Comparison of ENCODE assay signal across 11 cellular contexts in the genomic region with DNA sequence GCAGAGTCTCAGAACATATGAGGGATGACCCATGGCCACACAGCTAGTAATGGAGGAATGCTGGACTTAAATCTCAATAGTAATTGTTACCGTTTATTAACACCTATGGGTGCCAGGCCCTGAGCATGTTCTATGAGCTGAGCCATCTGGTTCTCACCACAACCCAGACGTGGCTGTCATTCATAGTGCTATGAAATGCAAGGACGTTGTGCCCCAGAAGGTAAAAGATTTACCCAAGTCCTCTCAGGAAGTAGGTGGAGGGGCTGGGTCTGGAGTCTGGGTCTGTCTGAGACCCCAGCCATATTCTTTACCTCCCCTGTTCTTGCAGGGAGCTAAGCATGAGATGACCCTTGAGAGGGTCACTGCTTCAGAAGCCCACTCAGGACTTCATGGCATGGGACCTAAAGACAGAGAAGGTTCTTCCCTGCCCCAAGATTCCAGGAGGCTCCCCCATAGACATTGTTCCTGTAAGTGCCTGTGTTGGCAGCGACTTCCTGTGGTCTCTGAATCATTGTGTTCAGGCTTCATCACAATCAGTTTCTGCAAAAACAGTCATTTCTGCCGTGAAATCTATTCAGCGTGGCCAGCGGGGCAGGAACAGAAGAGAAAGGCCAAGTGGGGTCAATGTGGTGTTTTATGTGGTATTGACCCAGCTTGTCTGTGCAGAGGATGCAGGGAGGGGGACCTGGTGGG.
A peak's percentile ranks its signal among the peaks of the same experiment; 100 is the strongest.
DNase-seq lines count a peak whose midpoint lies in the region; ATAC-seq and TF ChIP-seq lines count a peak whose summit lies in the region.
"Had no signal": no experiment of that assay in that cellular context is flagged by ENCODE, and none has a peak within 500 bp of the region (broad histone marks: within the 10 kb centered on the region; RNA-seq: fewer than 3 reads in every experiment).

No MANE protein-coding gene starts in this region.

- TF ChIP-seq CTCF in omental fat pad (IDR thresholded peaks at IDR 0.05) (no peak), vagina (IDR thresholded peaks at IDR 0.05) (no peak), WERI-Rb-1 (IDR thresholded peaks at IDR 0.05; ENCODE audit: low read depth, low read length) (no peak)

- ATAC-seq in HG03108 (IDR thresholded peaks at IDR 0.05; ENCODE audit: unreplicated experiment) (peak; percentile 49), omental fat pad (ENCODE audit: low FRiP score) (peak; percentile 10)
- ATAC-seq in activated naive CD8-positive, alpha-beta T cell treated with anti-CD3 and anti-CD28 coated beads, Interleukin-2, amount 10 ng/mL, durations not matched to agents 7 days and 5 days (ENCODE audit: low read depth): peak; percentile 54
- ATAC-seq: esophagus mucosa had no signal

- peaks cover 6% of the 10 kb centered on the region for H3K27me3 Mint-ChIP-seq in activated naive CD8-positive, alpha-beta T cell treated with anti-CD3 and anti-CD28 coated beads, Interleukin-2, amount 10 ng/mL, durations not matched to agents 7 days and 5 days

- H3K4me1 Mint-ChIP-seq in activated naive CD8-positive, alpha-beta T cell treated with anti-CD3 and anti-CD28 coated beads, Interleukin-2, amount 10 ng/mL, durations not matched to agents 7 days and 5 days: peaks cover 28% of the 10 kb centered on the region

- POLR2A ChIA-PET in activated naive CD8-positive, alpha-beta T cell treated with anti-CD3 and anti-CD28 coated beads, Interleukin-2, amount 10 ng/mL, durations not matched to agents 7 days and 5 days (lab: Charles Lee): no interaction called here

- peak overlapping the region; percentile 61 for H3K27ac Mint-ChIP-seq in activated naive CD8-positive, alpha-beta T cell treated with anti-CD3 and anti-CD28 coated beads, Interleukin-2, amount 10 ng/mL, durations not matched to agents 7 days and 5 days

- peaks cover 3% of the 10 kb centered on the region for H3K9me3 Mint-ChIP-seq in activated naive CD8-positive, alpha-beta T cell treated with anti-CD3 and anti-CD28 coated beads, Interleukin-2, amount 10 ng/mL, durations not matched to agents 7 days and 5 days

- intact Hi-C loops in vagina (cut with DNase I): loop anchor here (5.0 kb wide), 1 partner anchor 464 kb away; no protein-coding TSS in a partner anchor

- H3K9me3 ChIP-seq in vagina: no peaks in the 10 kb centered on the region
- no peaks in the 10 kb centered on the region for H3K9me3 ChIP-seq in WERI-Rb-1 (ENCODE audit: severe bottlenecking)

- H3K36me3 Mint-ChIP-seq in activated naive CD8-positive, alpha-beta T cell treated with anti-CD3 and anti-CD28 coated beads, Interleukin-2, amount 10 ng/mL, durations not matched to agents 7 days and 5 days: no peaks in the 10 kb centered on the region
- H3K36me3 Mint-ChIP-seq: naive B cell had no signal

- TF ChIP-seq POLR2A in vagina (IDR thresholded peaks at IDR 0.05): no peak

- H3K4me3 Mint-ChIP-seq in activated naive CD8-positive, alpha-beta T cell treated with anti-CD3 and anti-CD28 coated beads, Interleukin-2, amount 10 ng/mL, durations not matched to agents 7 days and 5 days: peak overlapping the region; percentile 33
- H3K4me3 Mint-ChIP-seq: naive B cell had no signal

- no peaks in the 10 kb centered on the region for H3K36me3 ChIP-seq in vagina
- no peaks in the 10 kb centered on the region for H3K36me3 ChIP-seq in WERI-Rb-1

- peak; percentile 54 for DNase-seq in NK-92 treated with Interleukin-12 subunit alpha and Interleukin-12 subunit beta, amount 100 ng/mL, for 24 hours (lab: John Stamatoyannopoulos, UW)
- DNase-seq in NK-92 (lab: John Stamatoyannopoulos, UW; ENCODE audit: unreplicated experiment) (no peak), omental fat pad (ENCODE audit: low spot score) (no peak), G401 (ENCODE audit: low spot score) (no peak), vagina (ENCODE audit: extremely low spot score in 2 of 2) (no peak), WERI-Rb-1 (no peak)
- DNase-seq in activated naive CD8-positive, alpha-beta T cell treated with anti-CD3 and anti-CD28 coated beads, Interleukin-2, amount 10 ng/mL, durations not matched to agents 7 days and 5 days: no peak
- DNase-seq: naive B cell, NCI-H524 had no signal

- in situ Hi-C loops in G401 (cut with HindIII; ENCODE audit: low sequenced_read_pairs): no loop called here

- H3K4me1 ChIP-seq in vagina: peaks cover 23% of the 10 kb centered on the region

- H3K27me3 ChIP-seq in vagina: no peaks in the 10 kb centered on the region
- H3K27me3 ChIP-seq in WERI-Rb-1 (ENCODE audit: insufficient read depth, low read depth, severe bottlenecking): no peaks in the 10 kb centered on the region

- no peak overlapping the region for H3K27ac ChIP-seq in vagina
- no peak overlapping the region for H3K27ac ChIP-seq in WERI-Rb-1

- H3K4me3 ChIP-seq in vagina: no peak overlapping the region
- no peak overlapping the region for H3K4me3 ChIP-seq in WERI-Rb-1 (ENCODE audit: low read depth, low read length)
